Comparison of ENCODE assay signal across 14 cellular contexts in the genomic region with DNA sequence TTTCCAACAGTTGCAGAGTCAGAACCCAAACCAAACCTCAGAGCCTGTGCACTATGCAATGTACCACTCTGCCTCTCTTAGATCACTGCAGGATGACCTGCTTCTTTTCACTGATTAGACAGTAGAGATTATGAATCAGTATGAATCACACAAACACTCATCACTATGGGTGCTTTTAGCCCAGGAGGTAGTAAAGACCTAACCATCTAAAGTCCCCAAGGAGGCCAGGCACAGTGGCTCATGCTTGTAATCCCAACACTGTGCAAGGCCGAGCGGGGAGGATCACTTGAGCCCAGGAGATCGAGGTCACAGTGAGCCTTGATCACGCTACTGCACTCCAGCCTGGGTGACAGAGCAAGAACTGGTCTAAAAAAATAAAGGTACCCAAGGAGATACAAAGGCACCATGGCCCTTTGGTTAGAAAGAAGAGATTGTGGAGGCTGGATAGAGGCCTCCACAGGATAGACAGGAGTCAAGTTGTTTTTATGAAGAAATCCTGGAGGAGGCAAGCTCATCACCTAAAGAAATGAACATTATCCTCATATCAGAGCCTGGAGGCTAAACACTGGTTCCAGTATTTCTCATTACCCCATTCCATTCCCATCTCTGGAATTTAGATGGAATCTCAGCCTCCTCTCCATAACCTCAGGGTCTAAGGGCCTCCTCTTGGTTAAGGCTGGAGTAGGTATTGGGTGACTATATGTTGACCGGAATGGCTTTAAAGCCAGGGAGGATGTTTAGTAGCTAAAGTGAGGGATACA. TPM values are rescaled to one million over a fixed set of nuclear protein-coding genes. Genes with fewer than 3 reads are reported as not detected.
DNase-seq lines count a peak whose midpoint lies in the region; ATAC-seq and TF ChIP-seq lines count a peak whose summit lies in the region.
"Had no signal": no experiment of that assay in that cellular context is flagged by ENCODE, and none has a peak within 500 bp of the region (broad histone marks: within the 10 kb centered on the region; RNA-seq: fewer than 3 reads in every experiment).

No MANE protein-coding gene starts in this region.

- H3K9me3 Mint-ChIP-seq in T-helper 1 cell treated with Interleukin-12 subunit alpha and Interleukin-12 subunit beta and Interleukin-4 antibody, amounts not matched to agents 30 μg/mL and 1 μg/mL, for 36 hours, result no peaks in the 10 kb centered on the region
- H3K9me3 Mint-ChIP-seq: type B pancreatic cell had no signal

- H3K4me1 ChIP-seq in heart left ventricle (peaks cover 0 to 20% (median 0%) of the 10 kb centered on the region in 12 donors), uterus (no peaks in the 10 kb centered on the region)
- H3K4me1 ChIP-seq: gastrocnemius medialis had no signal

- peak overlapping the region; percentile 97 for H3K27ac Mint-ChIP-seq in T-helper 1 cell treated with Interleukin-12 subunit alpha and Interleukin-12 subunit beta and Interleukin-4 antibody, amounts not matched to agents 30 μg/mL and 1 μg/mL, for 36 hours
- H3K27ac Mint-ChIP-seq: type B pancreatic cell had no signal

- H3K27ac ChIP-seq in heart left ventricle, result no peak overlapping the region
- no peak overlapping the region for H3K27ac ChIP-seq in uterus
- H3K27ac ChIP-seq: coronary artery, gastrocnemius medialis had no signal

- peak; percentile 81 for DNase-seq in AG08395 (ENCODE audit: low spot score)
- peak; percentile 90 for DNase-seq in ELR (ENCODE audit: low read depth)
- DNase-seq in fibroblast of peridontal ligament (ENCODE audit: extremely low read depth), result peak; percentile 50
- no peak for DNase-seq in heart left ventricle
- DNase-seq in uterus, result no peak
- DNase-seq: gastrocnemius medialis, NCI-H187, posterior cingulate gyrus had no signal

- TF ChIP-seq CTCF in heart left ventricle (IDR thresholded peaks at IDR 0.05) (no peak), uterus (IDR thresholded peaks at IDR 0.05) (no peak)

- TF ChIP-seq POLR2A in heart left ventricle (IDR thresholded peaks at IDR 0.05), result no peak
- TF ChIP-seq POLR2A in uterus (IDR thresholded peaks at IDR 0.05), result no peak

- peaks cover 59% of the 10 kb centered on the region for H3K36me3 Mint-ChIP-seq in T-helper 1 cell treated with Interleukin-12 subunit alpha and Interleukin-12 subunit beta and Interleukin-4 antibody, amounts not matched to agents 30 μg/mL and 1 μg/mL, for 36 hours (ENCODE audit: low read depth)

- no peaks in the 10 kb centered on the region for H3K9me3 ChIP-seq in heart left ventricle
- no peaks in the 10 kb centered on the region for H3K9me3 ChIP-seq in uterus
- H3K9me3 ChIP-seq: gastrocnemius medialis had no signal

- peak overlapping the region; percentile 91 for H3K4me3 Mint-ChIP-seq in T-helper 1 cell treated with Interleukin-12 subunit alpha and Interleukin-12 subunit beta and Interleukin-4 antibody, amounts not matched to agents 30 μg/mL and 1 μg/mL, for 36 hours
- H3K4me3 Mint-ChIP-seq: type B pancreatic cell had no signal

- intact Hi-C loops in heart left ventricle (cut with DNase I) (loop anchor here in 2 of 10 donors (5.0 to 10.0 kb wide), 2 partner anchors 74 to 172 kb away; a partner anchor contains a TSS), uterus (cut with DNase I; ENCODE audit: low total_unique reads) (no loop called here)

- WGBS in heart left ventricle, 4 donors, result 94 to 98% (median 97%) methylated on average over 5 of the region's 5 CpGs

- no peak overlapping the region for H3K4me3 ChIP-seq in heart left ventricle
- H3K4me3 ChIP-seq in uterus, result no peak overlapping the region
- H3K4me3 ChIP-seq: coronary artery, gastrocnemius medialis had no signal

- H3K4me1 Mint-ChIP-seq in T-helper 1 cell treated with Interleukin-12 subunit alpha and Interleukin-12 subunit beta and Interleukin-4 antibody, amounts not matched to agents 30 μg/mL and 1 μg/mL, for 36 hours (ENCODE audit: low read depth), result peaks cover 86% of the 10 kb centered on the region

- H3K36me3 ChIP-seq in heart left ventricle (peaks cover 0 to 84% (median 52%) of the 10 kb centered on the region in 9 donors), uterus (no peaks in the 10 kb centered on the region)

- H3K27me3 ChIP-seq in heart left ventricle, result no peaks in the 10 kb centered on the region
- no peaks in the 10 kb centered on the region for H3K27me3 ChIP-seq in uterus
- H3K27me3 ChIP-seq: gastrocnemius medialis had no signal

- no peak for ATAC-seq in GM19452 (IDR thresholded peaks at IDR 0.05; ENCODE audit: unreplicated experiment)
- no peak for ATAC-seq in GM21619 (IDR thresholded peaks at IDR 0.05; ENCODE audit: unreplicated experiment)
- no peak for ATAC-seq in heart left ventricle
- ATAC-seq: gastrocnemius medialis had no signal

- H3K27me3 Mint-ChIP-seq in T-helper 1 cell treated with Interleukin-12 subunit alpha and Interleukin-12 subunit beta and Interleukin-4 antibody, amounts not matched to agents 30 μg/mL and 1 μg/mL, for 36 hours (ENCODE audit: low read depth), result no peaks in the 10 kb centered on the region
- H3K27me3 Mint-ChIP-seq: type B pancreatic cell had no signal

RNA-seq across cellular contexts. Expression of a gene that starts 12.9 kb away (rescaled TPM):
- total RNA-seq in heart left ventricle (1 to 10 TPM; 5.4 to 9.6 (median 7.0) TPM), uterus (10 to 100 TPM in 2 of 4 donors, 1 to 10 TPM in 2; 7.6 to 19.5 (median 13.8) TPM)
- 10 to 100 TPM in 1 of 2 donors, 1 to 10 TPM in 1; 1.9 to 11.5 TPM for polyA plus RNA-seq in heart left ventricle

RNA-seq across cellular contexts. Expression of a gene that starts 22.9 kb away (rescaled TPM):
- 100 to 1,000 TPM; 264 to 637 (median 412) TPM for total RNA-seq in heart left ventricle
- 1,000 to 10,000 TPM in 1 of 2 donors, 100 to 1,000 TPM in 1; 623 to 1,192 TPM for polyA plus RNA-seq in heart left ventricle
- total RNA-seq in uterus, result 100 to 1,000 TPM in 2 of 4 donors, 10 to 100 TPM in 2; 78.3 to 134 (median 111) TPM

RNA-seq across cellular contexts. Expression of a gene that starts 29.0 kb away (rescaled TPM):
- 10 to 100 TPM; 11.8 to 61.8 (median 47.1) TPM for total RNA-seq in heart left ventricle
- 10 to 100 TPM in 1 of 2 donors, 1 to 10 TPM in 1; 8.2 to 22.9 TPM for polyA plus RNA-seq in heart left ventricle
- total RNA-seq in uterus, result 10 to 100 TPM in 2 of 4 donors, 1 to 10 TPM in 2; 2.8 to 36.2 (median 13.6) TPM

RNA-seq across cellular contexts. Expression of a gene that starts 44.0 kb away (rescaled TPM):
- not detected for total RNA-seq in heart left ventricle
- not detected for polyA plus RNA-seq in heart left ventricle
- total RNA-seq in uterus, result under 1 TPM in 1 of 4 donors, not detected in 3; 0.28 TPM
- total RNA-seq: gastrocnemius medialis; T-helper 1 cell treated with Interleukin-12 subunit alpha and Interleukin-12 subunit beta and Interleukin-4 antibody, amounts not matched to agents 30 ng/mL and 1 ng/mL, for 36 hours had no signal

Comparison
In these comparisons a context has a peak if more than half of its experiments do, and no peak if none do; other contexts are left out.
1. DNase-seq: peak in AG08395 (single experiment), ELR (single experiment) and fibroblast of peridontal ligament (single experiment); none in heart left ventricle (0 of 5) and uterus (0 of 2).